ENCODE assay signal across 8 cellular contexts in the genomic region with DNA sequence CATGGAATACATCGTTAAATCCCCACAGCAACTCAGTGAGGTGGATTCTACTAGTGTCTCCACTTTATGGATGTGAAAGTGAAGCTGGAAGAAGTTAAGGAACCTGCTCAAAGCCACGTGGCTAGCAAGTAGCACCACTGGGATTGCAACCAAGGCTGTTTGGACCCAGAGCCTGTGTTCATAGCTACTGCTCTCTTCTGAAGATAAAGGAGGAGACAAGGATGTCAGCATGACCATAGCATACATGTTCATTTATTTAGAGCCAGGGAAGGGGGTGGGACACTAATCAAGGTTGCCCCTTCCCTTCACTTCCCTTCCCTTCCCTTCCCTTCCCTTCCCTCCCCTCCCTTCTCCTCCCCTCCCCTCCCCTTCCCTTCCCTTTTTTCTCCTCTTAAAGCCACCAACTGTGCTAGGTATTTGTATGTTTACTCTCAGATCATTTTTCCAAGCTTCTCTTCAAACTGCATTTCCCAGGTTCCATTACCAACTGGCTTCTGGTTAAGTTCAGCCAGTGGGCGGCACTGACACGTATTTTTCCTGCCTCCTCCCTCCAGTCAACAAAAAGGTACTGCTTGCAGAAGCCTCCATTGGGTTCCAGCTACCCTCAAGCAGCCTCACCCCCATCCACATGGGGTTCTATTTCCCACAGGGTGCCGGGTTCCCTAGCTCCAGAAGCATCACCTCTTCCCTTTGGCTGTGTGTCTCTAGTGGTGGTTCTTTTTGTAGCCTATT.
DNase-seq lines count a peak whose midpoint lies in the region; ATAC-seq and TF ChIP-seq lines count a peak whose summit lies in the region.

No MANE protein-coding gene starts in this region.

- no peak for TF ChIP-seq EP300 in upper lobe of left lung (IDR thresholded peaks at IDR 0.05)

- peaks cover 42% of the 10 kb centered on the region for H3K4me1 Mint-ChIP-seq in activated CD4-positive, alpha-beta memory T cell treated with anti-CD3 and anti-CD28 coated beads for 36 hours (ENCODE audit: low read depth)

- peak overlapping the region; percentile 49 for H3K27ac Mint-ChIP-seq in activated CD4-positive, alpha-beta memory T cell treated with anti-CD3 and anti-CD28 coated beads for 36 hours

- H3K9me3 ChIP-seq in heart right ventricle: no peaks in the 10 kb centered on the region
- no peaks in the 10 kb centered on the region for H3K9me3 ChIP-seq in upper lobe of left lung

- no peak for TF ChIP-seq POLR2A in upper lobe of left lung (IDR thresholded peaks at IDR 0.05)

- no peak for DNase-seq in heart right ventricle
- DNase-seq in Right ventricle myocardium superior: no peak
- DNase-seq in activated CD4-positive, alpha-beta memory T cell treated with anti-CD3 and anti-CD28 coated beads for 36 hours: no peak
- peak; percentile 49 for DNase-seq in medulla oblongata (ENCODE audit: extremely low spot score)
- no peak for DNase-seq in upper lobe of left lung

- H3K9me3 Mint-ChIP-seq in activated CD4-positive, alpha-beta memory T cell treated with anti-CD3 and anti-CD28 coated beads for 36 hours: no peaks in the 10 kb centered on the region

- no peaks in the 10 kb centered on the region for H3K27me3 Mint-ChIP-seq in activated CD4-positive, alpha-beta memory T cell treated with anti-CD3 and anti-CD28 coated beads for 36 hours

- intact Hi-C loops in heart right ventricle (cut with DNase I): loop anchor here in 2 of 10 donors (2.0 to 5.0 kb wide), 2 partner anchors 19 to 358 kb away; no protein-coding TSS in a partner anchor
- intact Hi-C loops in Right ventricle myocardium superior (cut with DNase I): no loop called here
- intact Hi-C loops in activated CD4-positive, alpha-beta memory T cell treated with anti-CD3 and anti-CD28 coated beads for 36 hours (cut with micrococcal nuclease): loop anchor here (2.0 kb wide), 1 partner anchor 37 kb away; no protein-coding TSS in a partner anchor

- no peak for TF ChIP-seq CTCF in heart right ventricle (IDR thresholded peaks at IDR 0.05)
- no peak for TF ChIP-seq CTCF in upper lobe of left lung (IDR thresholded peaks at IDR 0.05)

- no peaks in the 10 kb centered on the region for H3K36me3 ChIP-seq in heart right ventricle
- no peaks in the 10 kb centered on the region for H3K36me3 ChIP-seq in upper lobe of left lung

- H3K36me3 Mint-ChIP-seq in activated CD4-positive, alpha-beta memory T cell treated with anti-CD3 and anti-CD28 coated beads for 36 hours: no peaks in the 10 kb centered on the region

- no peak for ATAC-seq in heart right ventricle
- ATAC-seq in Right ventricle myocardium superior (ENCODE audit: poor library complexity): no peak
- peak in 1 of 2 donors; percentile 23 for ATAC-seq in upper lobe of left lung (ENCODE audit: low FRiP score in 2 of 2)
- no peak for ATAC-seq in esophagus mucosa
- no peak for ATAC-seq in GM21529 (IDR thresholded peaks at IDR 0.05; ENCODE audit: unreplicated experiment)
- ATAC-seq in SK-N-SH treated with all-trans-retinoic acid at 6 μM for 48 hours: no peak

- H3K27ac ChIP-seq in heart right ventricle (peak overlapping the region in 9 of 10 donors; percentile 47 to 92 (median 76)), upper lobe of left lung (peak overlapping the region; percentile 26 to 80 (median 53))

- H3K4me1 ChIP-seq in heart right ventricle: peaks cover 5 to 61% (median 49%) of the 10 kb centered on the region in 9 donors
- peaks cover 23 to 38% (median 31%) of the 10 kb centered on the region in 4 donors for H3K4me1 ChIP-seq in upper lobe of left lung

- CTCF ChIA-PET in activated CD4-positive, alpha-beta memory T cell treated with anti-CD3 and anti-CD28 coated beads for 36 hours (lab: Charles Lee): interaction anchor here (0.7 to 4.1 kb wide), 6 partner anchors 9 to 388 kb away, joined by 3 to 23 read pairs (median 4); no protein-coding TSS in a partner anchor

- H3K4me3 ChIP-seq in heart right ventricle (no peak overlapping the region), upper lobe of left lung (no peak overlapping the region)

- POLR2A ChIA-PET in activated CD4-positive, alpha-beta memory T cell treated with anti-CD3 and anti-CD28 coated beads for 36 hours (lab: Charles Lee): interaction anchor here (0.6 to 0.8 kb wide), 2 partner anchors 20 to 260 kb away, joined by 3 read pairs; no protein-coding TSS in a partner anchor

- H3K4me3 Mint-ChIP-seq in activated CD4-positive, alpha-beta memory T cell treated with anti-CD3 and anti-CD28 coated beads for 36 hours: no peak overlapping the region

- 66 to 67% methylated on average over 5 of the region's 5 CpGs for WGBS in heart right ventricle, 2 donors
- 60 to 72% methylated on average over 5 of the region's 5 CpGs for WGBS in upper lobe of left lung, 2 donors

- H3K27me3 ChIP-seq in heart right ventricle (no peaks in the 10 kb centered on the region), upper lobe of left lung (no peaks in the 10 kb centered on the region)

TF ChIP-seq in SK-N-SH treated with all-trans-retinoic acid at 6 μM for 48 hours, 23 proteins besides CTCF, POLR2A, EP300 and RAD21:
- TF ChIP-seq ZFP30 (CRISPR knock-in tag; IDR thresholded peaks at IDR 0.05): no peak
- TF ChIP-seq RARB (CRISPR knock-in tag; IDR thresholded peaks at IDR 0.05): no peak
- TF ChIP-seq ESRRG (CRISPR knock-in tag; IDR thresholded peaks at IDR 0.05): no peak
- TF ChIP-seq OSR1 (CRISPR knock-in tag; IDR thresholded peaks at IDR 0.05): no peak
- no peak for TF ChIP-seq ZFP3 (CRISPR knock-in tag; IDR thresholded peaks at IDR 0.05)
- no peak for TF ChIP-seq SNAI2 (CRISPR knock-in tag; IDR thresholded peaks at IDR 0.05)
- TF ChIP-seq GLIS3 (CRISPR knock-in tag; IDR thresholded peaks at IDR 0.05): no peak
- TF ChIP-seq CSDC2 (CRISPR knock-in tag; IDR thresholded peaks at IDR 0.05): no peak
- TF ChIP-seq PPARA (CRISPR knock-in tag; IDR thresholded peaks at IDR 0.05; ENCODE audit: borderline replicate concordance): no peak
- no peak for TF ChIP-seq CREB5 (CRISPR knock-in tag; IDR thresholded peaks at IDR 0.05; ENCODE audit: low read depth)
- no peak for TF ChIP-seq TSHZ2 (CRISPR knock-in tag; IDR thresholded peaks at IDR 0.05)
